ENCODE assay signal across 18 cellular contexts in the genomic region with DNA sequence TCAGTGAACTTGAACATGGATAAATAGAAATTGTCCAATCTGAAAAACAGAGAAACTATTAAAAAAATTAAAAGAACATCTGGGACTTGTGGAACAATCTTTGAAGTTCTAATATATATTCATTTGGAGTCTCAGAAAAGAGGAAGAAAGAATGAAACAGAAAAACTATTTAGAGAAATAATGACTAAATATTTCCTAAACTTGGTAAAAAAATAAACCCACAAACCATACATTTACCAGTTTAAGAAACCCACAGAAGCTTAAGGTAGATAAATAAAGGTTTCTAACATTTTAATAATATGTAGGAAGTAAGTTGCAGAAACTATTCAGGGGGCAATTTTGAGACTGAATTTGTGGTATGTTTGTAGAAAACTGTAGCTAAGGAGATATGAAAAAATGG.
DNase-seq lines count a peak whose midpoint lies in the region; ATAC-seq and TF ChIP-seq lines count a peak whose summit lies in the region.
"Had no signal": no experiment of that assay in that cellular context is flagged by ENCODE, and none has a peak within 500 bp of the region (broad histone marks: within the 10 kb centered on the region; RNA-seq: fewer than 3 reads in every experiment).

No MANE protein-coding gene starts in this region.

- H3K27ac ChIP-seq in transverse colon, result no peak overlapping the region
- H3K27ac ChIP-seq: HL-60, upper lobe of right lung had no signal

- H3K27me3 ChIP-seq in transverse colon, result no peaks in the 10 kb centered on the region
- H3K27me3 ChIP-seq: upper lobe of right lung had no signal

- TF ChIP-seq POLR2A in transverse colon (IDR thresholded peaks at IDR 0.05), result no peak

- TF ChIP-seq CTCF in GM10248 (IDR thresholded peaks at IDR 0.05; ENCODE audit: control extremely low read depth, extremely low read depth, low read depth, missing control alignments) (no peak), transverse colon (IDR thresholded peaks at IDR 0.05) (no peak)

- peaks cover 0 to 4% (median 0%) of the 10 kb centered on the region in 4 donors for H3K4me1 ChIP-seq in transverse colon
- H3K4me1 ChIP-seq: Caco-2 had no signal

- CTCF ChIA-PET in GM10248 (lab: Yijun Ruan, JAX), result no interaction called here

- DNase-seq in GM10248 (ENCODE audit: extremely low spot score), result peak; percentile 8
- DNase-seq in transverse colon, result no peak
- DNase-seq in stimulated activated CD4-positive, alpha-beta T cell treated with anti-CD3 and anti-CD28 coated beads, Interleukin-15, amount 100 ng/mL, for 24 hours, result no peak
- DNase-seq in stimulated activated CD4-positive, alpha-beta T cell treated with anti-CD3 and anti-CD28 coated beads, Interleukin-4, amount 100 ng/mL, for 24 hours, result no peak
- no peak for DNase-seq in AG08395 (ENCODE audit: low spot score)
- DNase-seq: activated CD4-positive, alpha-beta T cell treated with anti-CD3 and anti-CD28 coated beads, Interleukin-2, amount 50 U/mL, for 1 hour; Caco-2; effector CD4-positive, alpha-beta T cell; foreskin fibroblast; immature natural killer cell; NCI-H2171; occipital lobe; PC-3; upper lobe of right lung had no signal

- H3K4me3 ChIP-seq in transverse colon, result no peak overlapping the region
- H3K4me3 ChIP-seq: upper lobe of right lung had no signal

- H3K36me3 ChIP-seq in transverse colon, result no peaks in the 10 kb centered on the region
- H3K36me3 ChIP-seq: upper lobe of right lung had no signal

- in situ Hi-C loops in transverse colon (cut with MboI; ENCODE audit: low pct_ligation_motif_present in 1 of 4, low pct_unique_long_range_greater_than_20kb in 1 of 4, low sequenced_read_pairs in 3 of 4), result no loop called here

- intact Hi-C loops in transverse colon (cut with DNase I; ENCODE audit: low total_unique reads), result no loop called here

- ATAC-seq in GM19328 (IDR thresholded peaks at IDR 0.05; ENCODE audit: unreplicated experiment), result peak; percentile 48
- ATAC-seq in HG02763 (IDR thresholded peaks at IDR 0.05; ENCODE audit: unreplicated experiment), result peak; percentile 66
- ATAC-seq in HG03521 (IDR thresholded peaks at IDR 0.05; ENCODE audit: unreplicated experiment), result peak; percentile 43
- ATAC-seq: PC-3, upper lobe of right lung had no signal

- TF ChIP-seq EP300 in transverse colon (IDR thresholded peaks at IDR 0.05; ENCODE audit: low read depth), result no peak

- POLR2A ChIA-PET in GM10248 (lab: Yijun Ruan, JAX), result no interaction called here

- no peaks in the 10 kb centered on the region for H3K9me3 ChIP-seq in transverse colon
- H3K9me3 ChIP-seq: Caco-2, upper lobe of right lung had no signal
